ENCODE assay signal across 37 cellular contexts in genomic region chr22:33013531-33014162, GRCh38. TPM values are rescaled to one million over a fixed set of nuclear protein-coding genes. Genes with fewer than 3 reads are reported as not detected.
"Had no signal": no experiment of that assay in that cellular context is flagged by ENCODE, and none has a peak within 500 bp of the region (broad histone marks: within the 10 kb centered on the region; RNA-seq: fewer than 3 reads in every experiment).

No MANE protein-coding gene starts in this region.

- ATAC-seq: activated CD8-positive, alpha-beta T cell treated with anti-CD3 and anti-CD28 coated beads for 36 hours; activated naive CD4-positive, alpha-beta T cell treated with anti-CD3 and anti-CD28 coated beads, Interleukin-2, amount 50 U/mL, for 72 hours; activated T-cell treated with anti-CD3 and anti-CD28 coated beads, Interleukin-2, amount 50 U/mL, for 4 hours; activated T-cell treated with anti-CD3 and anti-CD28 coated beads, Interleukin-2, amount 50 U/mL, for 72 hours; activated T-helper 17 cell treated with anti-CD3 and anti-CD28 coated beads, Interleukin-2, amount 50 U/mL, for 72 hours; body of pancreas; T-cell; T-helper 17 cell had no signal

- DNase-seq: activated B cell treated with CpG ODN at 0.5 μM for 24 hours; activated CD4-positive, alpha-beta memory T cell treated with anti-CD3 and anti-CD28 coated beads for 36 hours; activated CD4-positive, alpha-beta T cell treated with anti-CD3 and anti-CD28 coated beads for 4 hours; activated CD4-positive, alpha-beta T cell treated with anti-CD3 and anti-CD28 coated beads, Interleukin-2, amount 10 ng/mL, durations not matched to agents 24 days and 14 days; activated CD4-positive, alpha-beta T cell treated with anti-CD3 and anti-CD28 coated beads, Interleukin-2, amount 50 U/mL, for 1 hour; activated CD4-positive, alpha-beta T cell treated with anti-CD3 and anti-CD28 coated beads, Interleukin-2, amount 50 U/mL, for 4 hours; activated CD4-positive, CD25-positive, alpha-beta regulatory T cell treated with anti-CD3 and anti-CD28 coated beads, Interleukin-2, amount 50 U/mL, for 72 hours; activated CD8-positive, alpha-beta memory T cell treated with anti-CD3 and anti-CD28 coated beads, Interleukin-2, amount 50 U/mL, for 4 hours; activated CD8-positive, alpha-beta T cell treated with anti-CD3 and anti-CD28 coated beads for 36 hours; activated effector memory CD4-positive, alpha-beta T cell treated with anti-CD3 and anti-CD28 coated beads, Interleukin-2, amount 50 U/mL, for 16 hours; activated gamma-delta T cell treated with Interleukin-2 at 50 U/mL for 16 hours; activated naive CD4-positive, alpha-beta T cell; activated naive CD4-positive, alpha-beta T cell treated with anti-CD3 and anti-CD28 coated beads for 36 hours; activated naive CD4-positive, alpha-beta T cell treated with anti-CD3 and anti-CD28 coated beads, Interleukin-2, amount 50 U/mL, for 16 hours; activated naive CD8-positive, alpha-beta T cell treated with anti-CD3 and anti-CD28 coated beads for 36 hours; activated T-cell treated with anti-CD3 and anti-CD28 coated beads for 4 hours; activated T-cell treated with anti-CD3 and anti-CD28 coated beads, Interleukin-2, amount 50 U/mL, for 1 hour; activated T-cell treated with anti-CD3 and anti-CD28 coated beads, Interleukin-2, amount 50 U/mL, for 4 hours; activated T-cell treated with anti-CD3 and anti-CD28 coated beads, Interleukin-2, amount 50 U/mL, for 72 hours; adrenal gland; amniotic stem cell; body of pancreas; brain microvascular endothelial cell; caudate nucleus; cerebellar nuclear complex; T-cell; T-helper 17 cell; T1000 had no signal

- H3K36me3 ChIP-seq: adrenal gland, brain microvascular endothelial cell, breast epithelium had no signal

- H3K27me3 ChIP-seq: adrenal gland, body of pancreas, brain microvascular endothelial cell, breast epithelium had no signal

- H3K4me1 ChIP-seq: adrenal gland, body of pancreas, breast epithelium had no signal

- H3K4me3 ChIP-seq: adrenal gland, body of pancreas, breast epithelium had no signal

- H3K27ac Mint-ChIP-seq: activated B cell treated with CpG ODN at 0.5 μM for 24 hours; activated CD4-positive, alpha-beta memory T cell treated with anti-CD3 and anti-CD28 coated beads for 36 hours; activated CD4-positive, alpha-beta T cell treated with anti-CD3 and anti-CD28 coated beads, Interleukin-2, amount 10 ng/mL, durations not matched to agents 24 days and 14 days; activated CD8-positive, alpha-beta T cell treated with anti-CD3 and anti-CD28 coated beads for 36 hours; activated naive CD4-positive, alpha-beta T cell treated with anti-CD3 and anti-CD28 coated beads for 36 hours; activated naive CD4-positive, alpha-beta T cell treated with anti-CD3 and anti-CD28 coated beads, Interleukin-2, amount 50 U/mL, for 72 hours; activated naive CD8-positive, alpha-beta T cell treated with anti-CD3 and anti-CD28 coated beads for 36 hours; activated T-cell treated with anti-CD3 and anti-CD28 coated beads, Interleukin-2, amount 50 U/mL, for 72 hours; activated T-helper 1 cell treated with anti-CD3 and anti-CD28 coated beads, Interleukin-12 subunit alpha, Interleukin-12 subunit beta, Interleukin-2, Interleukin-4 antibody, amounts not matched to agents 30 ng/mL and 10 ng/mL and 1 ng/mL, durations not matched to agents 14 hours and 24 hours and 36 hours; activated T-helper 17 cell treated with anti-CD3 and anti-CD28 coated beads, Interleukin-2, amount 50 U/mL, for 72 hours; T-cell; T-helper 17 cell had no signal

- H3K9me3 Mint-ChIP-seq: activated B cell treated with CpG ODN at 0.5 μM for 24 hours; activated CD4-positive, alpha-beta memory T cell treated with anti-CD3 and anti-CD28 coated beads for 36 hours; activated CD4-positive, alpha-beta T cell treated with anti-CD3 and anti-CD28 coated beads, Interleukin-2, amount 10 ng/mL, durations not matched to agents 24 days and 14 days; activated CD8-positive, alpha-beta T cell treated with anti-CD3 and anti-CD28 coated beads for 36 hours; activated naive CD4-positive, alpha-beta T cell treated with anti-CD3 and anti-CD28 coated beads for 36 hours; activated naive CD4-positive, alpha-beta T cell treated with anti-CD3 and anti-CD28 coated beads, Interleukin-2, amount 50 U/mL, for 72 hours; activated naive CD8-positive, alpha-beta T cell treated with anti-CD3 and anti-CD28 coated beads for 36 hours; activated T-cell treated with anti-CD3 and anti-CD28 coated beads, Interleukin-2, amount 50 U/mL, for 4 hours; activated T-cell treated with anti-CD3 and anti-CD28 coated beads, Interleukin-2, amount 50 U/mL, for 72 hours; activated T-helper 1 cell treated with anti-CD3 and anti-CD28 coated beads, Interleukin-12 subunit alpha, Interleukin-12 subunit beta, Interleukin-2, Interleukin-4 antibody, amounts not matched to agents 30 ng/mL and 10 ng/mL and 1 ng/mL, durations not matched to agents 14 hours and 24 hours and 36 hours; activated T-helper 17 cell treated with anti-CD3 and anti-CD28 coated beads, Interleukin-2, amount 50 U/mL, for 72 hours; central memory CD8-positive, alpha-beta T cell; T-cell had no signal

- H3K27ac ChIP-seq: adrenal gland, body of pancreas, brain microvascular endothelial cell, breast epithelium, VCaP had no signal

- H3K4me1 Mint-ChIP-seq: activated CD4-positive, alpha-beta T cell treated with anti-CD3 and anti-CD28 coated beads, Interleukin-2, amount 10 ng/mL, durations not matched to agents 24 days and 14 days; activated naive CD8-positive, alpha-beta T cell treated with anti-CD3 and anti-CD28 coated beads for 36 hours; activated T-helper 17 cell treated with anti-CD3 and anti-CD28 coated beads, Interleukin-2, amount 50 U/mL, for 72 hours; central memory CD8-positive, alpha-beta T cell; T-cell had no signal

- H3K4me3 Mint-ChIP-seq: activated B cell treated with CpG ODN at 0.5 μM for 24 hours; activated CD4-positive, alpha-beta memory T cell treated with anti-CD3 and anti-CD28 coated beads for 36 hours; activated CD4-positive, alpha-beta T cell treated with anti-CD3 and anti-CD28 coated beads, Interleukin-2, amount 10 ng/mL, durations not matched to agents 24 days and 14 days; activated CD8-positive, alpha-beta T cell treated with anti-CD3 and anti-CD28 coated beads for 36 hours; activated naive CD4-positive, alpha-beta T cell treated with anti-CD3 and anti-CD28 coated beads for 36 hours; activated naive CD8-positive, alpha-beta T cell treated with anti-CD3 and anti-CD28 coated beads for 36 hours; activated T-cell treated with anti-CD3 and anti-CD28 coated beads, Interleukin-2, amount 50 U/mL, for 4 hours; activated T-cell treated with anti-CD3 and anti-CD28 coated beads, Interleukin-2, amount 50 U/mL, for 72 hours; activated T-helper 1 cell treated with anti-CD3 and anti-CD28 coated beads, Interleukin-12 subunit alpha, Interleukin-12 subunit beta, Interleukin-2, Interleukin-4 antibody, amounts not matched to agents 30 ng/mL and 10 ng/mL and 1 ng/mL, durations not matched to agents 14 hours and 24 hours and 36 hours; activated T-helper 17 cell treated with anti-CD3 and anti-CD28 coated beads, Interleukin-2, amount 50 U/mL, for 72 hours; central memory CD8-positive, alpha-beta T cell; T-cell; T-helper 17 cell had no signal

- H3K9me3 ChIP-seq: adrenal gland, body of pancreas, breast epithelium had no signal

- H3K36me3 Mint-ChIP-seq: activated CD4-positive, alpha-beta memory T cell treated with anti-CD3 and anti-CD28 coated beads for 36 hours; activated naive CD4-positive, alpha-beta T cell treated with anti-CD3 and anti-CD28 coated beads, Interleukin-2, amount 50 U/mL, for 72 hours; activated naive CD8-positive, alpha-beta T cell treated with anti-CD3 and anti-CD28 coated beads for 36 hours; T-cell had no signal

RNA-seq across cellular contexts. Expression of gene SYN3, which starts 44.5 kb away (rescaled TPM):
- total RNA-seq: activated CD4-positive, alpha-beta memory T cell treated with anti-CD3 and anti-CD28 coated beads for 36 hours; activated CD4-positive, alpha-beta T cell treated with anti-CD3 and anti-CD28 coated beads, Interleukin-2, amount 10 ng/mL, durations not matched to agents 24 days and 14 days; activated CD8-positive, alpha-beta memory T cell treated with anti-CD3 and anti-CD28 coated beads for 36 hours; activated CD8-positive, alpha-beta T cell treated with anti-CD3 and anti-CD28 coated beads for 36 hours; activated naive CD4-positive, alpha-beta T cell treated with anti-CD3 and anti-CD28 coated beads for 36 hours; activated naive CD4-positive, alpha-beta T cell treated with anti-CD3 and anti-CD28 coated beads, Interleukin-2, amount 50 U/mL, for 72 hours; activated naive CD8-positive, alpha-beta T cell treated with anti-CD3 and anti-CD28 coated beads for 36 hours; activated T-cell treated with anti-CD3 and anti-CD28 coated beads, Interleukin-2, amount 50 U/mL, for 4 hours; activated T-cell treated with anti-CD3 and anti-CD28 coated beads, Interleukin-2, amount 50 U/mL, for 72 hours; activated T-helper 1 cell treated with anti-CD3 and anti-CD28 coated beads, Interleukin-12 subunit alpha, Interleukin-12 subunit beta, Interleukin-2, Interleukin-4 antibody, amounts not matched to agents 30 ng/mL and 10 ng/mL and 1 ng/mL, durations not matched to agents 14 hours and 24 hours and 36 hours; activated T-helper 17 cell treated with anti-CD3 and anti-CD28 coated beads, Interleukin-2, amount 50 U/mL, for 72 hours; body of pancreas; T-helper 1 cell treated with Interleukin-12 subunit alpha and Interleukin-12 subunit beta and Interleukin-4 antibody, amounts not matched to agents 30 ng/mL and 1 ng/mL, for 36 hours; T-helper 2 cell treated with Interferon-gamma antibody and Interleukin-4, amounts not matched to agents 100 ng/mL and 5 ng/mL, for 36 hours had no signal
